Comparison of ENCODE assay signal across 6 cellular contexts in the genomic region with DNA sequence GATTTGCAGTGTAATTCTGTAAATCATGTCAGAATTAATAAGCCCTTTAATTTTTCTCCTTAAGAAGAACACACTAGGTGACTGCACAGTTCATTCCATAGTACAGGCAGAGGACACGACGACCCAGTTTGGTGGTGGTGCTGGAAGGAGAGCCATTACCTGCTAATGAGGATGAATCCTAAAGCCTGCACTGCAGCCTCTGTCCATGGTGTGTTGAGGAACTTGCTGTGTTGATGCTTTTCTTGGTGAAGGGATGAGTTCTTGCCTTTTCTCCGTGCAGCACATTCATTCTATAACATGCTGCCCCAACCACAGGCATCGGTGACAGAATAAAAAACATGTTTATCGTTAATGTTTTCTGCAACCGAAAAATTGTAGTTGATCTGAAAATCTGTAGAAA.
"Had no signal": no experiment of that assay in that cellular context is flagged by ENCODE, and none has a peak within 500 bp of the region (broad histone marks: within the 10 kb centered on the region; RNA-seq: fewer than 3 reads in every experiment).

No MANE protein-coding gene starts in this region.

- H3K36me3 ChIP-seq: HAP-1 had no signal

- DNase-seq: GOT3, H7, IMR-90, KBM-7 had no signal

- ATAC-seq: HCT116 had no signal

- H3K4me1 ChIP-seq: HAP-1 had no signal

- H3K9me3 ChIP-seq: HAP-1 had no signal

- H3K4me3 ChIP-seq: HAP-1 had no signal
